Comparison of ENCODE assay signal across 23 cellular contexts in genomic region chr16:27689711-27690110, GRCh38.
DNase-seq lines count a peak whose midpoint lies in the region; ATAC-seq lines count a peak whose summit lies in the region.
"Had no signal": no experiment of that assay in that cellular context is flagged by ENCODE, and none has a peak within 500 bp of the region (broad histone marks: within the 10 kb centered on the region; RNA-seq: fewer than 3 reads in every experiment).

No MANE protein-coding gene starts in this region.

- H2AFZ ChIP-seq in GM23248, result no peak overlapping the region
- H2AFZ ChIP-seq: neural progenitor cell had no signal

- H3K27me3 ChIP-seq in GM23248 (replicated peaks; ENCODE audit: insufficient read depth), result no peaks in the 10 kb centered on the region
- H3K27me3 ChIP-seq: gastrocnemius medialis, neural progenitor cell had no signal

- H4K20me1 ChIP-seq in GM23248 (ENCODE audit: insufficient read depth), result no peaks in the 10 kb centered on the region

- H3K36me3 ChIP-seq in GM23248 (ENCODE audit: low read depth), result no peaks in the 10 kb centered on the region
- H3K36me3 ChIP-seq: gastrocnemius medialis, lower lobe of right lung, neural progenitor cell had no signal

- DNase-seq in GM23248 (peak; percentile 21), cerebellar cortex (ENCODE audit: low spot score) (peak; percentile 91), left ventricle myocardium superior (no peak), substantia nigra (lab: John Stamatoyannopoulos, UW) (peak in 4 of 49 donors; percentile 16 to 35 (median 20)), iPS-NIHi7 (ENCODE audit: extremely low spot score) (no peak)
- DNase-seq: ACHN; activated CD4-positive, CD25-positive, alpha-beta regulatory T cell; activated CD8-positive, alpha-beta T cell treated with anti-CD3 and anti-CD28 coated beads for 36 hours; activated effector memory CD4-positive, alpha-beta T cell treated with anti-CD3 and anti-CD28 coated beads, Interleukin-2, amount 50 U/mL, for 16 hours; activated T-cell treated with anti-CD3 and anti-CD28 coated beads for 4 hours; Calu3; effector memory CD4-positive, alpha-beta T cell; gastrocnemius medialis; HCEC 1CT; lower lobe of right lung; NCI-H1092 treated with DMSO at 0.1 percent for 48 hours; NCI-H1930; NCI-H345; PC-3; SHP77 had no signal

- WGBS in GM23248 (ENCODE audit: low coverage in 1 of 2, low lambda C conversion rate in 2 of 2, missing lambda C conversion rate in 2 of 2), 2 experiments, result 79 to 80% methylated on average over 5 of the region's 5 CpGs

- no peak overlapping the region for H3K4me3 ChIP-seq in GM23248
- H3K4me3 ChIP-seq: gastrocnemius medialis, lower lobe of right lung, neural progenitor cell had no signal

- H3K79me2 ChIP-seq in GM23248 (ENCODE audit: insufficient read depth), result no peaks in the 10 kb centered on the region

- no peaks in the 10 kb centered on the region for H3K9me2 ChIP-seq in GM23248 (ENCODE audit: insufficient read depth)

- ATAC-seq in left ventricle myocardium superior (peak; percentile 58), GM21619 (IDR thresholded peaks at IDR 0.05; ENCODE audit: unreplicated experiment) (no peak), HG02870 (IDR thresholded peaks at IDR 0.05; ENCODE audit: unreplicated experiment) (no peak)
- ATAC-seq: activated CD8-positive, alpha-beta T cell treated with anti-CD3 and anti-CD28 coated beads for 36 hours; lower lobe of right lung; PC-3 had no signal

- H3K4me2 ChIP-seq in GM23248 (ENCODE audit: unreplicated experiment), result no peak overlapping the region
- H3K4me2 ChIP-seq: neural progenitor cell had no signal

- in situ Hi-C loops in GM23248 (cut with MboI), result no loop called here

- H3K9ac ChIP-seq in GM23248, result no peak overlapping the region
- H3K9ac ChIP-seq: neural progenitor cell had no signal

- intact Hi-C loops in left ventricle myocardium superior (cut with micrococcal nuclease), result no loop called here

- no peaks in the 10 kb centered on the region for H3K4me1 ChIP-seq in GM23248 (ENCODE audit: insufficient read depth)
- H3K4me1 ChIP-seq: gastrocnemius medialis, lower lobe of right lung, neural progenitor cell had no signal

- H3K9me3 ChIP-seq in GM23248 (ENCODE audit: low read depth), result no peaks in the 10 kb centered on the region
- H3K9me3 ChIP-seq: gastrocnemius medialis, lower lobe of right lung had no signal

- H3K27ac ChIP-seq in GM23248 (no peak overlapping the region), substantia nigra (ENCODE audit: low read depth, low read length, poor library complexity, severe bottlenecking) (peak overlapping the region; percentile 12)
- H3K27ac ChIP-seq: gastrocnemius medialis, lower lobe of right lung, neural progenitor cell had no signal

- H3F3A ChIP-seq in GM23248 (ENCODE audit: insufficient read depth), result no peaks in the 10 kb centered on the region

Comparison
In these comparisons a context has a peak if more than half of its experiments do, and no peak if none do; other contexts are left out.
1. DNase-seq: peak in GM23248 (single experiment) and cerebellar cortex (single experiment); none in left ventricle myocardium superior (single experiment) and iPS-NIHi7 (single experiment).